In genomic region chr22:46351131-46351735, GRCh38 we compare ENCODE assay signal across 22 cellular contexts. TPM values are rescaled to one million over a fixed set of nuclear protein-coding genes. Genes with fewer than 3 reads are reported as not detected.
DNase-seq lines count a peak whose midpoint lies in the region; ATAC-seq, FAIRE-seq and TF ChIP-seq lines count a peak whose summit lies in the region.
"Had no signal": no experiment of that assay in that cellular context is flagged by ENCODE, and none has a peak within 500 bp of the region (broad histone marks: within the 10 kb centered on the region; RNA-seq: fewer than 3 reads in every experiment).

No MANE protein-coding gene starts in this region.

- H3K36me3 Mint-ChIP-seq in nephron progenitor cell (ENCODE audit: low read depth), result peaks cover 44% of the 10 kb centered on the region

- peaks cover 42 to 65% of the 10 kb centered on the region in 2 donors for H3K36me3 ChIP-seq in kidney (ENCODE audit: control insufficient read depth in 1 of 2, insufficient read depth in 2 of 2, low read length in 2 of 2)
- peaks cover 19 to 39% of the 10 kb centered on the region in 2 donors for H3K36me3 ChIP-seq in small intestine (ENCODE audit: control insufficient read depth in 2 of 2, insufficient read depth in 2 of 2, low read length in 2 of 2)

- no peak overlapping the region for H3K9ac ChIP-seq in kidney (ENCODE audit: low read length in 2 of 2)

- ATAC-seq in stimulated activated naive CD8-positive, alpha-beta T cell treated with anti-CD3 and anti-CD28 coated beads, Interleukin-15, amount 100 ng/mL, for 72 hours, result no peak
- ATAC-seq in stimulated activated naive CD8-positive, alpha-beta T cell treated with anti-CD3 and anti-CD28 coated beads, Interleukin-15, Interleukin-2, amounts not matched to agents 100 U/mL and 50 U/mL, for 24 hours, result no peak
- ATAC-seq: SK-N-SH treated with all-trans-retinoic acid at 6 μM for 48 hours had no signal

- DNase-seq in stimulated activated naive CD8-positive, alpha-beta T cell treated with anti-CD3 and anti-CD28 coated beads, Interleukin-15, amount 100 ng/mL, for 72 hours, result no peak
- no peak for DNase-seq in stimulated activated naive CD8-positive, alpha-beta T cell treated with anti-CD3 and anti-CD28 coated beads, Interleukin-15, Interleukin-2, amounts not matched to agents 100 U/mL and 50 U/mL, for 24 hours
- DNase-seq in kidney (peak; percentile 68), small intestine (no peak), nephron progenitor cell (no peak), SHP77 treated with DMSO at 0.1 percent for 48 hours (lab: John Stamatoyannopoulos, UW) (no peak), NAMALWA (ENCODE audit: low spot score) (no peak)
- DNase-seq: DMS79 treated with DMSO at 0.1 percent for 48 hours, Kasumi-1, MM.1S, NCI-H1105, NCI-H1694, NCI-H2081 treated with DMSO at 0.1 percent for 48 hours, NCI-H510A, NCI-H774, SIG-M5 had no signal

- H3K4me3 Mint-ChIP-seq in stimulated activated naive CD8-positive, alpha-beta T cell treated with anti-CD3 and anti-CD28 coated beads, Interleukin-15, amount 100 ng/mL, for 72 hours, result no peak overlapping the region
- no peak overlapping the region for H3K4me3 Mint-ChIP-seq in nephron progenitor cell
- H3K4me3 Mint-ChIP-seq: CD8-positive, alpha-beta memory T cell had no signal

- H3K4me1 ChIP-seq in kidney (ENCODE audit: control insufficient read depth in 1 of 2, insufficient read depth in 1 of 2, low read depth in 1 of 2, low read length in 2 of 2), result no peaks in the 10 kb centered on the region
- H3K4me1 ChIP-seq in small intestine (ENCODE audit: control insufficient read depth in 2 of 2, insufficient read depth in 1 of 2, low read depth in 1 of 2, low read length in 1 of 2), result no peaks in the 10 kb centered on the region
- H3K4me1 ChIP-seq: HAP-1 had no signal

- FAIRE-seq in kidney (lab: Jason Lieb, UNC) (no peak), small intestine (lab: Jason Lieb, UNC) (no peak)
- FAIRE-seq: RCC 7860 had no signal

- peak overlapping the region; percentile 50 for H3K27ac ChIP-seq in angular gyrus (ENCODE audit: low read depth, low read length)
- H3K27ac ChIP-seq in kidney (ENCODE audit: low read depth in 2 of 2, low read length in 2 of 2), result no peak overlapping the region
- H3K27ac ChIP-seq in small intestine (ENCODE audit: low read depth in 1 of 2, low read length in 1 of 2), result no peak overlapping the region

- no peak overlapping the region for H3K4me3 ChIP-seq in kidney (ENCODE audit: low read length in 2 of 2)
- H3K4me3 ChIP-seq in small intestine (ENCODE audit: low read depth in 1 of 2, low read length in 2 of 2), result no peak overlapping the region
- H3K4me3 ChIP-seq: BLaER1 treated with 17β-estradiol and CSF1 and Interleukin-3, amounts not matched to agents 10 nM and 100 nM; HAP-1 had no signal

- H3K4me1 Mint-ChIP-seq in stimulated activated naive CD8-positive, alpha-beta T cell treated with anti-CD3 and anti-CD28 coated beads, Interleukin-15, amount 100 ng/mL, for 72 hours, result peaks cover 4% of the 10 kb centered on the region
- peaks cover 5% of the 10 kb centered on the region for H3K4me1 Mint-ChIP-seq in nephron progenitor cell

- intact Hi-C loops in kidney (cut with DNase I), result no loop called here

- H3K27me3 Mint-ChIP-seq in stimulated activated naive CD8-positive, alpha-beta T cell treated with anti-CD3 and anti-CD28 coated beads, Interleukin-15, amount 100 ng/mL, for 72 hours, result no peaks in the 10 kb centered on the region
- H3K27me3 Mint-ChIP-seq in nephron progenitor cell (ENCODE audit: low read depth, poor library complexity), result no peaks in the 10 kb centered on the region
- H3K27me3 Mint-ChIP-seq: CD8-positive, alpha-beta memory T cell had no signal

- H3K27ac Mint-ChIP-seq in stimulated activated naive CD8-positive, alpha-beta T cell treated with anti-CD3 and anti-CD28 coated beads, Interleukin-15, amount 100 ng/mL, for 72 hours, result peak overlapping the region; percentile 81 to 86
- no peak overlapping the region for H3K27ac Mint-ChIP-seq in nephron progenitor cell

- no peaks in the 10 kb centered on the region for H3K27me3 ChIP-seq in small intestine (ENCODE audit: control insufficient read depth in 2 of 2, insufficient read depth in 2 of 2, low read length in 2 of 2)
- H3K27me3 ChIP-seq: BLaER1 treated with 17β-estradiol and CSF1 and Interleukin-3, amounts not matched to agents 10 nM and 100 nM had no signal

- H3K9me3 ChIP-seq in kidney (ENCODE audit: control insufficient read depth in 1 of 2, low read length in 2 of 2), result no peaks in the 10 kb centered on the region
- no peaks in the 10 kb centered on the region for H3K9me3 ChIP-seq in small intestine (ENCODE audit: control insufficient read depth, low read depth)
- H3K9me3 ChIP-seq: BLaER1 treated with 17β-estradiol and CSF1 and Interleukin-3, amounts not matched to agents 10 nM and 100 nM; HAP-1 had no signal

- no peaks in the 10 kb centered on the region for H3K9me3 Mint-ChIP-seq in stimulated activated naive CD8-positive, alpha-beta T cell treated with anti-CD3 and anti-CD28 coated beads, Interleukin-15, amount 100 ng/mL, for 72 hours
- H3K9me3 Mint-ChIP-seq in nephron progenitor cell, result no peaks in the 10 kb centered on the region
- H3K9me3 Mint-ChIP-seq: CD8-positive, alpha-beta memory T cell had no signal

- 89 to 94% (median 92%) methylated on average over 25 to 28 of the region's 28 CpGs for WGBS in small intestine, 3 donors

- TF ChIP-seq CTCF in kidney (IDR thresholded peaks at IDR 0.05; ENCODE audit: borderline replicate concordance, extremely low read depth, insufficient read depth) (no peak), nephron progenitor cell (IDR thresholded peaks at IDR 0.05) (no peak)

RNA-seq across cellular contexts. Expression of gene TRMU, which starts 15.7 kb away (rescaled TPM):
- 40.5 TPM for total RNA-seq in kidney
- polyA plus RNA-seq in kidney (ENCODE audit: insufficient read depth, low read depth, low replicate concordance), result 41.1 TPM
- polyA plus RNA-seq in small intestine, result 10 to 100 TPM; 17.0 to 38.5 (median 30.2) TPM

RNA-seq across cellular contexts. Expression of gene GTSE1, which starts 54.6 kb away (rescaled TPM):
- total RNA-seq in kidney, result 0.94 TPM
- polyA plus RNA-seq in kidney (ENCODE audit: insufficient read depth, low read depth, low replicate concordance) (0.41 TPM), small intestine (10 to 100 TPM in 1 of 3 donors, 1 to 10 TPM in 1, under 1 TPM in 1; 0.27 to 13.8 (median 1.1) TPM)
